In the genomic region with DNA sequence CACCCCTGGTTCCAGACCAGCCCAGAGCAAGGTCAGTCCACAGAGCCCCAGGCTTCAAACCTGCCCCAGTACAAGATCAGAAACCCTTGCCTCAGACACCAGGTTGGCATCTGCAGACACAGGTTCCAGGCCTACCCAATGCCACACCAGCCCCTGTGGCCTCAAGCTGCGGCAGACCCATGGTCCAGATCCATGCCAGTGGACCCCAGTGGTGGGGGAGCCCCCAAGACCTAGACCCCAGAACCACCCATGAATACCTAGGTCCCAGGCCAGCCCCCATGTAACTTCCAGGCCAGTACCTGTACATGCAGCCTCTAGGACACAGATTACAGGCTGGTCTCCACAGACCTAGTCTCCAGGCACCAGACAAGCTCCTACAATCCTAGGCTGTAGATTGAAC, we compare ENCODE assay signal across 7 cellular contexts.
"Had no signal": no experiment of that assay in that cellular context is flagged by ENCODE, and none has a peak within 500 bp of the region (broad histone marks: within the 10 kb centered on the region; RNA-seq: fewer than 3 reads in every experiment).

No MANE protein-coding gene starts in this region.

- H3K9me3 Mint-ChIP-seq: GM23338 had no signal

- H3K4me1 ChIP-seq: HAP-1 had no signal

- H3K4me3 Mint-ChIP-seq: GM23338, HFFc6 had no signal

- H3K4me1 Mint-ChIP-seq: GM23338 had no signal

- DNase-seq: H7, HFFc6, IMR-90 had no signal

- H3K4me3 ChIP-seq: GM23338, HAP-1, K562 had no signal

- H3K27ac Mint-ChIP-seq: GM23338, HFFc6 had no signal

- H3K9me3 ChIP-seq: HAP-1 had no signal

- ATAC-seq: GM23338, HCT116, K562 had no signal

- H3K36me3 ChIP-seq: HAP-1 had no signal
